In genomic region chr7:49483142-49483541, GRCh38 we compare ENCODE assay signal across 1 cellular context.
TF ChIP-seq lines count a peak whose summit lies in the region.

No MANE protein-coding gene starts in this region.

TF ChIP-seq in SK-N-SH, 30 proteins besides CTCF, POLR2A, EP300 and RAD21 (continued from another document):
- TF ChIP-seq REST (IDR thresholded peaks at IDR 0.05; ENCODE audit: low read depth, low read length) (no peak), EZH2phosphoT487 (IDR thresholded peaks at IDR 0.05; ENCODE audit: borderline replicate concordance, low read depth) (no peak), NRF1 (IDR thresholded peaks at IDR 0.05; ENCODE audit: low read depth, low read length) (no peak), USF1 (IDR thresholded peaks at IDR 0.05; ENCODE audit: borderline replicate concordance, low read depth) (no peak)
